Comparison of ENCODE assay signal across 23 cellular contexts in genomic region chr10:101837753-101838152, GRCh38. TPM values are rescaled to one million over a fixed set of nuclear protein-coding genes. Genes with fewer than 3 reads are reported as not detected.
A peak's percentile ranks its signal among the peaks of the same experiment; 100 is the strongest.
DNase-seq lines count a peak whose midpoint lies in the region; TF ChIP-seq lines count a peak whose summit lies in the region.
"Had no signal": no experiment of that assay in that cellular context is flagged by ENCODE, and none has a peak within 500 bp of the region (broad histone marks: within the 10 kb centered on the region; RNA-seq: fewer than 3 reads in every experiment).

No MANE protein-coding gene starts in this region.

- H3K27me3 ChIP-seq in WERI-Rb-1 (ENCODE audit: insufficient read depth, low read depth, severe bottlenecking), result no peaks in the 10 kb centered on the region
- H3K27me3 ChIP-seq: SJSA1 had no signal

- H3K4me3 Mint-ChIP-seq in neural crest cell (peak overlapping the region; percentile 83), osteocyte (ENCODE audit: unreplicated experiment) (no peak overlapping the region)
- H3K4me3 Mint-ChIP-seq: B cell; CD8-positive, alpha-beta T cell had no signal

- H3K36me3 ChIP-seq in WERI-Rb-1, result 0 out of 2 replicates have a peak, but pooled peaks cover 2% of the 10 kb centered on the region
- H3K36me3 ChIP-seq: SJSA1 had no signal

- H3K36me3 Mint-ChIP-seq in neural crest cell (ENCODE audit: low read depth) (no peaks in the 10 kb centered on the region), osteocyte (ENCODE audit: unreplicated experiment) (no peaks in the 10 kb centered on the region)
- H3K36me3 Mint-ChIP-seq: CD8-positive, alpha-beta T cell had no signal

- H3K9me3 Mint-ChIP-seq in neural crest cell (no peaks in the 10 kb centered on the region), osteocyte (ENCODE audit: unreplicated experiment) (no peaks in the 10 kb centered on the region)
- H3K9me3 Mint-ChIP-seq: CD8-positive, alpha-beta T cell had no signal

- no peaks in the 10 kb centered on the region for H3K9me3 ChIP-seq in WERI-Rb-1 (ENCODE audit: severe bottlenecking)
- H3K9me3 ChIP-seq: SJSA1 had no signal

- TF ChIP-seq CTCF in WERI-Rb-1 (IDR thresholded peaks at IDR 0.05; ENCODE audit: low read depth, low read length) (no peak), neural crest cell (conservative IDR thresholded peaks at IDR 0.05) (no peak), osteocyte (IDR thresholded peaks at IDR 0.05) (no peak)

- H3K27me3 Mint-ChIP-seq in neural crest cell (ENCODE audit: low read depth), result peaks cover 25% of the 10 kb centered on the region
- no peaks in the 10 kb centered on the region for H3K27me3 Mint-ChIP-seq in osteocyte (ENCODE audit: unreplicated experiment)
- H3K27me3 Mint-ChIP-seq: B cell had no signal

- H3K27ac Mint-ChIP-seq in neural crest cell (ENCODE audit: unreplicated experiment), result no peak overlapping the region
- H3K27ac Mint-ChIP-seq in osteocyte (ENCODE audit: unreplicated experiment), result no peak overlapping the region
- H3K27ac Mint-ChIP-seq: B cell; CD8-positive, alpha-beta T cell had no signal

- no peak overlapping the region for H3K4me3 ChIP-seq in WERI-Rb-1 (ENCODE audit: low read depth, low read length)
- H3K4me3 ChIP-seq: SJSA1 had no signal

- DNase-seq in HuH-7 (ENCODE audit: low spot score) (peak; percentile 62), WERI-Rb-1 (no peak), left kidney (ENCODE audit: low read depth, low spot score) (peak; percentile 62), neural crest cell (ENCODE audit: low read depth, low spot score) (no peak), substantia nigra (lab: John Stamatoyannopoulos, UW) (no peak), osteocyte (ENCODE audit: extremely low spot score, unreplicated experiment) (no peak), NCI-H146 (lab: John Stamatoyannopoulos, UW) (no peak)
- DNase-seq: CD8-positive, alpha-beta T cell; DMS 273 treated with DMSO at 0.1 percent for 48 hours; DMS79 treated with DMSO at 0.1 percent for 48 hours; GF-D8; Kasumi-1; NCI-H1105; NCI-H1436 treated with DMSO at 0.1 percent for 48 hours; NCI-H1930; NCI-H2107; NCI-H524 treated with DMSO at 0.1 percent for 48 hours; NK-92 treated with Interleukin-12 subunit alpha and Interleukin-12 subunit beta, amount 100 ng/mL, for 24 hours; PC-3 had no signal

- H3K27ac ChIP-seq in WERI-Rb-1 (peak overlapping the region; percentile 62), substantia nigra (ENCODE audit: low read depth, low read length, poor library complexity, severe bottlenecking) (no peak overlapping the region)
- H3K27ac ChIP-seq: C4-2B, SJSA1 had no signal

- H3K4me1 Mint-ChIP-seq in neural crest cell (peaks cover 47% of the 10 kb centered on the region), osteocyte (ENCODE audit: unreplicated experiment) (peaks cover 19% of the 10 kb centered on the region)

RNA-seq across cellular contexts. Expression of gene KCNIP2, which starts 5.8 kb away (rescaled TPM):
- total RNA-seq in neural crest cell (2.2 and 3.9 TPM in 2 replicates), osteocyte (3.2 and 3.5 TPM in 2 replicates)
- total RNA-seq: H4 had no signal

RNA-seq across cellular contexts. Expression of gene OGA, which starts 19.5 kb away (rescaled TPM):
- total RNA-seq in neural crest cell, result 101 and 102 TPM in 2 replicates
- total RNA-seq in osteocyte, result 113 and 127 TPM in 2 replicates

RNA-seq across cellular contexts. Expression of gene NPM3, which starts 54.5 kb away (rescaled TPM):
- total RNA-seq in neural crest cell, result 63.2 and 64.8 TPM in 2 replicates
- total RNA-seq in osteocyte, result 35.6 and 42.6 TPM in 2 replicates

Comparison
In these comparisons a context has a peak if more than half of its experiments do, and no peak if none do; other contexts are left out.
1. DNase-seq: peak in HuH-7 (single experiment) and left kidney (single experiment); none in WERI-Rb-1 (single experiment), neural crest cell (single experiment), substantia nigra (0 of 49), osteocyte (single experiment) and NCI-H146 (single experiment).